In genomic region chr3:24591661-24592555, GRCh38 we compare ENCODE assay signal across 15 cellular contexts.
DNase-seq lines count a peak whose midpoint lies in the region; ATAC-seq, FAIRE-seq and TF ChIP-seq lines count a peak whose summit lies in the region.
"Had no signal": no experiment of that assay in that cellular context is flagged by ENCODE, and none has a peak within 500 bp of the region (broad histone marks: within the 10 kb centered on the region; RNA-seq: fewer than 3 reads in every experiment).

No MANE protein-coding gene starts in this region.

- intact Hi-C loops in prostate gland (cut with DNase I) = no loop called here

- TF ChIP-seq CTCF in bronchial epithelial cell (IDR thresholded peaks at IDR 0.05; ENCODE audit: insufficient read depth, low read length, severe bottlenecking) = no peak
- TF ChIP-seq CTCF in prostate gland (IDR thresholded peaks at IDR 0.05) = no peak

- H3K27ac ChIP-seq in prostate gland = no peak overlapping the region

- no peak overlapping the region for H3K4me3 ChIP-seq in bronchial epithelial cell (ENCODE audit: low read depth, low read length)
- no peak overlapping the region for H3K4me3 ChIP-seq in prostate gland

- H3K9me3 ChIP-seq in prostate gland = no peaks in the 10 kb centered on the region

- H3K4me3 Mint-ChIP-seq in stimulated activated naive B cell treated with anti-CD40 and anti-IgM and Interleukin-4, amounts not matched to agents 10 μg/mL and 1 μg/mL and 100 μg/mL, for 72 hours = no peak overlapping the region
- H3K4me3 Mint-ChIP-seq: activated naive CD8-positive, alpha-beta T cell treated with anti-CD3 and anti-CD28 coated beads, Interleukin-2, amount 50 U/mL, for 24 hours; dendritic cell treated with granulocyte-macrophage colony-stimulating factor and Interleukin-4, amounts not matched to agents 40 ng/mL and 50 ng/mL, for 4 days; immature natural killer cell had no signal

- no peaks in the 10 kb centered on the region for H3K36me3 ChIP-seq in bronchial epithelial cell (ENCODE audit: control insufficient read depth, insufficient read depth, low read length)
- H3K36me3 ChIP-seq in prostate gland = no peaks in the 10 kb centered on the region

- H3K9me3 Mint-ChIP-seq in stimulated activated naive B cell treated with anti-CD40 and anti-IgM and Interleukin-4, amounts not matched to agents 10 μg/mL and 1 μg/mL and 100 μg/mL, for 72 hours = no peaks in the 10 kb centered on the region
- H3K9me3 Mint-ChIP-seq: dendritic cell treated with granulocyte-macrophage colony-stimulating factor and Interleukin-4, amounts not matched to agents 40 ng/mL and 50 ng/mL, for 4 days had no signal

- H3K27me3 ChIP-seq in bronchial epithelial cell (ENCODE audit: control insufficient read depth, insufficient read depth, low read length) (no peaks in the 10 kb centered on the region), prostate gland (replicated peaks; ENCODE audit: insufficient read depth) (no peaks in the 10 kb centered on the region)

- TF ChIP-seq POLR2A in prostate gland (IDR thresholded peaks at IDR 0.05) = no peak

- no peaks in the 10 kb centered on the region for H3K36me3 Mint-ChIP-seq in stimulated activated naive B cell treated with anti-CD40 and anti-IgM and Interleukin-4, amounts not matched to agents 10 μg/mL and 1 μg/mL and 100 μg/mL, for 72 hours
- H3K36me3 Mint-ChIP-seq: immature natural killer cell had no signal

- peak; percentile 23 for DNase-seq in DMS53 (lab: John Stamatoyannopoulos, UW)
- peak; percentile 77 for DNase-seq in M059J (ENCODE audit: low read depth)
- peak; percentile 99 for DNase-seq in bronchial epithelial cell (ENCODE audit: low read depth)
- peak; percentile 45 for DNase-seq in non-pigmented ciliary epithelial cell (ENCODE audit: low read depth)
- DNase-seq in HuH-7.5 (ENCODE audit: low spot score) = no peak
- DNase-seq in DMS153 (lab: John Stamatoyannopoulos, UW) = no peak
- no peak for DNase-seq in prostate gland (ENCODE audit: low spot score)
- no peak for DNase-seq in stimulated activated naive B cell treated with anti-CD40 and anti-IgM and Interleukin-4, amounts not matched to agents 10 μg/mL and 1 μg/mL and 100 μg/mL, for 72 hours
- DNase-seq: activated CD4-positive, CD25-positive, alpha-beta regulatory T cell; activated CD8-positive, alpha-beta memory T cell treated with anti-CD3 and anti-CD28 coated beads, Interleukin-2, amount 50 U/mL, for 4 hours; activated naive CD8-positive, alpha-beta T cell treated with anti-CD3 and anti-CD28 coated beads, Interleukin-2, amount 50 U/mL, for 24 hours; immature natural killer cell; NCI-H1694; stimulated activated CD4-positive, alpha-beta T cell treated with anti-CD3 and anti-CD28 coated beads, Interleukin-2, amount 100 ng/mL, for 48 hours had no signal

- FAIRE-seq in bronchial epithelial cell (lab: Jason Lieb, UNC) = peak; percentile 96

- 83% methylated on average over 5 of the region's 5 CpGs for WGBS in prostate gland

- H3K4me1 ChIP-seq in prostate gland (replicated peaks) = no peaks in the 10 kb centered on the region

- H3K4me1 Mint-ChIP-seq in stimulated activated naive B cell treated with anti-CD40 and anti-IgM and Interleukin-4, amounts not matched to agents 10 μg/mL and 1 μg/mL and 100 μg/mL, for 72 hours = peaks cover 7 to 15% of the 10 kb centered on the region in 2 donors
- H3K4me1 Mint-ChIP-seq: activated naive CD8-positive, alpha-beta T cell treated with anti-CD3 and anti-CD28 coated beads, Interleukin-2, amount 50 U/mL, for 24 hours; immature natural killer cell had no signal

- no peak overlapping the region for H3K27ac Mint-ChIP-seq in stimulated activated naive B cell treated with anti-CD40 and anti-IgM and Interleukin-4, amounts not matched to agents 10 μg/mL and 1 μg/mL and 100 μg/mL, for 72 hours
- H3K27ac Mint-ChIP-seq: activated naive CD8-positive, alpha-beta T cell treated with anti-CD3 and anti-CD28 coated beads, Interleukin-2, amount 50 U/mL, for 24 hours; dendritic cell treated with granulocyte-macrophage colony-stimulating factor and Interleukin-4, amounts not matched to agents 40 ng/mL and 50 ng/mL, for 4 days; immature natural killer cell had no signal

- ATAC-seq in stimulated activated naive B cell treated with anti-CD40 and anti-IgM and Interleukin-4, amounts not matched to agents 10 μg/mL and 1 μg/mL and 100 μg/mL, for 72 hours (replicated peaks) = no peak
- ATAC-seq: activated naive CD8-positive, alpha-beta T cell treated with anti-CD3 and anti-CD28 coated beads, Interleukin-2, amount 50 U/mL, for 24 hours had no signal

- H3K27me3 Mint-ChIP-seq in stimulated activated naive B cell treated with anti-CD40 and anti-IgM and Interleukin-4, amounts not matched to agents 10 μg/mL and 1 μg/mL and 100 μg/mL, for 72 hours = peaks cover 11 to 12% of the 10 kb centered on the region in 2 donors
- H3K27me3 Mint-ChIP-seq: dendritic cell treated with granulocyte-macrophage colony-stimulating factor and Interleukin-4, amounts not matched to agents 40 ng/mL and 50 ng/mL, for 4 days had no signal

Comparison
In these comparisons a context has a peak if more than half of its experiments do, and no peak if none do; other contexts are left out.
1. DNase-seq: peak in DMS53 (single experiment), M059J (single experiment), bronchial epithelial cell (single experiment) and non-pigmented ciliary epithelial cell (single experiment); none in HuH-7.5 (single experiment), DMS153 (single experiment), prostate gland (single experiment) and stimulated activated naive B cell treated with anti-CD40 and anti-IgM and Interleukin-4, amounts not matched to agents 10 μg/mL and 1 μg/mL and 100 μg/mL, for 72 hours (single experiment).